In genomic region chr22:24175160-24175808, GRCh38 we compare ENCODE assay signal across 8 cellular contexts. TPM values are rescaled to one million over a fixed set of nuclear protein-coding genes. Genes with fewer than 3 reads are reported as not detected.
DNase-seq lines count a peak whose midpoint lies in the region; TF ChIP-seq lines count a peak whose summit lies in the region.

No MANE protein-coding gene starts in this region.

- H3K27me3 Mint-ChIP-seq in endothelial cell (ENCODE audit: unreplicated experiment), result peaks cover 3% of the 10 kb centered on the region

- H3K4me1 Mint-ChIP-seq in endothelial cell (ENCODE audit: unreplicated experiment), result peaks cover 8% of the 10 kb centered on the region

- no peak overlapping the region for H3K27ac Mint-ChIP-seq in endothelial cell (ENCODE audit: unreplicated experiment)

- TF ChIP-seq CTCF in endothelial cell (IDR thresholded peaks at IDR 0.05; ENCODE audit: unreplicated experiment), result peak; percentile 70

- DNase-seq in NCI-H2227 (lab: John Stamatoyannopoulos, UW; ENCODE audit: unreplicated experiment), result peak; percentile 69
- DNase-seq in NCI-H2227 treated with DMSO at 0.1 percent for 48 hours (lab: John Stamatoyannopoulos, UW), result no peak
- peak; percentile 75 for DNase-seq in NCI-H69 (lab: John Stamatoyannopoulos, UW)
- DNase-seq in activated CD8-positive, alpha-beta memory T cell treated with anti-CD3 and anti-CD28 coated beads, Interleukin-2, amount 50 U/mL, for 4 hours, result peak; percentile 73
- DNase-seq in endothelial cell (ENCODE audit: low spot score), result peak; percentile 88
- peak; percentile 65 for DNase-seq in midbrain (lab: John Stamatoyannopoulos, UW)
- DNase-seq in stimulated activated CD8-positive, alpha-beta memory T cell treated with anti-CD3 and anti-CD28 coated beads, Interleukin-4, amount 100 ng/mL, for 48 hours, result peak; percentile 81
- DNase-seq in NCI-H187 (lab: John Stamatoyannopoulos, UW), result no peak

- H3K9me3 Mint-ChIP-seq in endothelial cell (ENCODE audit: unreplicated experiment), result no peaks in the 10 kb centered on the region

- H3K36me3 Mint-ChIP-seq in endothelial cell (ENCODE audit: low read depth, unreplicated experiment), result peaks cover 4% of the 10 kb centered on the region

- no peak overlapping the region for H3K4me3 Mint-ChIP-seq in endothelial cell (ENCODE audit: unreplicated experiment)

RNA-seq across cellular contexts. Expression of gene SUSD2, which starts 6.0 kb away (rescaled TPM):
- total RNA-seq in endothelial cell (ENCODE audit: unreplicated experiment), result 0.38 TPM

Comparison
In these comparisons a context has a peak if more than half of its experiments do, and no peak if none do; other contexts are left out.
1. DNase-seq: peak in NCI-H2227 (single experiment), NCI-H69 (single experiment), activated CD8-positive, alpha-beta memory T cell treated with anti-CD3 and anti-CD28 coated beads, Interleukin-2, amount 50 U/mL, for 4 hours (single experiment), endothelial cell (single experiment), midbrain (single experiment) and stimulated activated CD8-positive, alpha-beta memory T cell treated with anti-CD3 and anti-CD28 coated beads, Interleukin-4, amount 100 ng/mL, for 48 hours (single experiment); none in NCI-H2227 treated with DMSO at 0.1 percent for 48 hours (single experiment) and NCI-H187 (0 of 2).